ENCODE assay signal across 19 cellular contexts in genomic region chr1:157151068-157151467, GRCh38. TPM values are rescaled to one million over a fixed set of nuclear protein-coding genes. Genes with fewer than 3 reads are reported as not detected.
A peak's percentile ranks its signal among the peaks of the same experiment; 100 is the strongest.
DNase-seq lines count a peak whose midpoint lies in the region; ATAC-seq and TF ChIP-seq lines count a peak whose summit lies in the region.
"Had no signal": no experiment of that assay in that cellular context is flagged by ENCODE, and none has a peak within 500 bp of the region (broad histone marks: within the 10 kb centered on the region; RNA-seq: fewer than 3 reads in every experiment).

No MANE protein-coding gene starts in this region.

- H3K4me3 Mint-ChIP-seq in activated CD8-positive, alpha-beta T cell treated with anti-CD3 and anti-CD28 coated beads for 36 hours: no peak overlapping the region
- H3K4me3 Mint-ChIP-seq in activated CD8-positive, alpha-beta T cell treated with anti-CD3 and anti-CD28 coated beads, Interleukin-2, amount 10 ng/mL, durations not matched to agents 7 days and 5 days: no peak overlapping the region
- H3K4me3 Mint-ChIP-seq in activated naive CD8-positive, alpha-beta T cell treated with anti-CD3 and anti-CD28 coated beads, Interleukin-2, amount 10 ng/mL, durations not matched to agents 7 days and 5 days: peak overlapping the region; percentile 33
- H3K4me3 Mint-ChIP-seq: CD4-positive, CD25-positive, alpha-beta regulatory T cell; IgD-negative memory B cell had no signal

- TF ChIP-seq CTCF in activated CD8-positive, alpha-beta T cell treated with anti-CD3 and anti-CD28 coated beads for 36 hours (IDR thresholded peaks at IDR 0.05): no peak

- no peaks in the 10 kb centered on the region for H3K9me3 Mint-ChIP-seq in activated CD8-positive, alpha-beta T cell treated with anti-CD3 and anti-CD28 coated beads for 36 hours
- no peaks in the 10 kb centered on the region for H3K9me3 Mint-ChIP-seq in activated CD8-positive, alpha-beta T cell treated with anti-CD3 and anti-CD28 coated beads, Interleukin-2, amount 10 ng/mL, durations not matched to agents 7 days and 5 days (ENCODE audit: insufficient read depth)
- no peaks in the 10 kb centered on the region for H3K9me3 Mint-ChIP-seq in activated naive CD8-positive, alpha-beta T cell treated with anti-CD3 and anti-CD28 coated beads, Interleukin-2, amount 10 ng/mL, durations not matched to agents 7 days and 5 days
- H3K9me3 Mint-ChIP-seq: CD4-positive, CD25-positive, alpha-beta regulatory T cell; IgD-negative memory B cell had no signal

- no peaks in the 10 kb centered on the region for H3K27me3 Mint-ChIP-seq in activated CD8-positive, alpha-beta T cell treated with anti-CD3 and anti-CD28 coated beads for 36 hours
- no peaks in the 10 kb centered on the region for H3K27me3 Mint-ChIP-seq in activated CD8-positive, alpha-beta T cell treated with anti-CD3 and anti-CD28 coated beads, Interleukin-2, amount 10 ng/mL, durations not matched to agents 7 days and 5 days (ENCODE audit: low read depth)
- peaks cover 2% of the 10 kb centered on the region for H3K27me3 Mint-ChIP-seq in activated naive CD8-positive, alpha-beta T cell treated with anti-CD3 and anti-CD28 coated beads, Interleukin-2, amount 10 ng/mL, durations not matched to agents 7 days and 5 days

- TF ChIP-seq POLR2A in erythroblast (IDR thresholded peaks at IDR 0.05; ENCODE audit: low read length): no peak

- peaks cover 40% of the 10 kb centered on the region for H3K4me1 Mint-ChIP-seq in activated CD8-positive, alpha-beta T cell treated with anti-CD3 and anti-CD28 coated beads for 36 hours (ENCODE audit: low read depth)
- peaks cover 46% of the 10 kb centered on the region for H3K4me1 Mint-ChIP-seq in activated CD8-positive, alpha-beta T cell treated with anti-CD3 and anti-CD28 coated beads, Interleukin-2, amount 10 ng/mL, durations not matched to agents 7 days and 5 days (ENCODE audit: low read depth)
- peaks cover 31% of the 10 kb centered on the region for H3K4me1 Mint-ChIP-seq in activated naive CD8-positive, alpha-beta T cell treated with anti-CD3 and anti-CD28 coated beads, Interleukin-2, amount 10 ng/mL, durations not matched to agents 7 days and 5 days

- no peak for ATAC-seq in activated CD8-positive, alpha-beta T cell treated with anti-CD3 and anti-CD28 coated beads for 36 hours
- no peak for ATAC-seq in activated CD8-positive, alpha-beta T cell treated with anti-CD3 and anti-CD28 coated beads, Interleukin-2, amount 10 ng/mL, durations not matched to agents 7 days and 5 days
- ATAC-seq in activated naive CD8-positive, alpha-beta T cell treated with anti-CD3 and anti-CD28 coated beads, Interleukin-2, amount 10 ng/mL, durations not matched to agents 7 days and 5 days (ENCODE audit: low read depth): no peak
- ATAC-seq in HG03354 (IDR thresholded peaks at IDR 0.05; ENCODE audit: poor library complexity, severe bottlenecking, unreplicated experiment): no peak

- no peak for DNase-seq in activated CD8-positive, alpha-beta T cell treated with anti-CD3 and anti-CD28 coated beads for 36 hours
- DNase-seq in activated CD8-positive, alpha-beta T cell treated with anti-CD3 and anti-CD28 coated beads, Interleukin-2, amount 10 ng/mL, durations not matched to agents 7 days and 5 days: no peak
- DNase-seq in activated naive CD8-positive, alpha-beta T cell treated with anti-CD3 and anti-CD28 coated beads, Interleukin-2, amount 10 ng/mL, durations not matched to agents 7 days and 5 days: no peak
- DNase-seq in erythroblast (lab: John Stamatoyannopoulos, UW): peak; percentile 37 to 71
- no peak for DNase-seq in DMS 273 treated with DMSO at 0.1 percent for 48 hours (lab: John Stamatoyannopoulos, UW)
- DNase-seq in NCI-H748 treated with DMSO at 0.1 percent for 48 hours (lab: John Stamatoyannopoulos, UW): no peak
- DNase-seq: COR-L47, DMS79 treated with DMSO at 0.1 percent for 48 hours, Karpas-422, NCI-H1694 treated with DMSO at 0.1 percent for 48 hours, NCI-H2081 treated with DMSO at 0.1 percent for 48 hours, NCI-H2171 treated with DMSO at 0.1 percent for 48 hours, NCI-H526, OCI-M1 had no signal

- POLR2A ChIA-PET in activated CD8-positive, alpha-beta T cell treated with anti-CD3 and anti-CD28 coated beads for 36 hours (lab: Charles Lee): no interaction called here
- POLR2A ChIA-PET in activated CD8-positive, alpha-beta T cell treated with anti-CD3 and anti-CD28 coated beads, Interleukin-2, amount 10 ng/mL, durations not matched to agents 7 days and 5 days (lab: Charles Lee): interaction anchor here (1.4 kb wide), 1 partner anchor 12 kb away, joined by 5 read pairs; the partner anchor contains the start of gene ETV3
- POLR2A ChIA-PET in activated naive CD8-positive, alpha-beta T cell treated with anti-CD3 and anti-CD28 coated beads, Interleukin-2, amount 10 ng/mL, durations not matched to agents 7 days and 5 days (lab: Charles Lee): interaction anchor here (0.6 kb wide), 1 partner anchor 550 kb away, joined by 3 read pairs; the partner anchor contains the start of gene GPATCH4

- CTCF ChIA-PET in activated CD8-positive, alpha-beta T cell treated with anti-CD3 and anti-CD28 coated beads for 36 hours (lab: Charles Lee): interaction anchor here (1.0 to 15.0 kb wide), 2 partner anchors 15 to 66 kb away, joined by 3 to 562 read pairs; no protein-coding TSS in a partner anchor
- CTCF ChIA-PET in activated CD8-positive, alpha-beta T cell treated with anti-CD3 and anti-CD28 coated beads, Interleukin-2, amount 10 ng/mL, durations not matched to agents 7 days and 5 days (lab: Charles Lee): interaction anchor here (1.1 to 13.2 kb wide), 3 partner anchors 10 to 63 kb away, joined by 4 to 470 read pairs (median 5); no protein-coding TSS in a partner anchor

- no peaks in the 10 kb centered on the region for H3K36me3 Mint-ChIP-seq in activated CD8-positive, alpha-beta T cell treated with anti-CD3 and anti-CD28 coated beads for 36 hours (ENCODE audit: low read depth)
- H3K36me3 Mint-ChIP-seq in activated CD8-positive, alpha-beta T cell treated with anti-CD3 and anti-CD28 coated beads, Interleukin-2, amount 10 ng/mL, durations not matched to agents 7 days and 5 days (ENCODE audit: low read depth): no peaks in the 10 kb centered on the region
- no peaks in the 10 kb centered on the region for H3K36me3 Mint-ChIP-seq in activated naive CD8-positive, alpha-beta T cell treated with anti-CD3 and anti-CD28 coated beads, Interleukin-2, amount 10 ng/mL, durations not matched to agents 7 days and 5 days
- H3K36me3 Mint-ChIP-seq: CD4-positive, CD25-positive, alpha-beta regulatory T cell had no signal

- H3K27ac Mint-ChIP-seq in activated CD8-positive, alpha-beta T cell treated with anti-CD3 and anti-CD28 coated beads for 36 hours: peak overlapping the region; percentile 37
- H3K27ac Mint-ChIP-seq in activated CD8-positive, alpha-beta T cell treated with anti-CD3 and anti-CD28 coated beads, Interleukin-2, amount 10 ng/mL, durations not matched to agents 7 days and 5 days: no peak overlapping the region
- peak overlapping the region; percentile 60 for H3K27ac Mint-ChIP-seq in activated naive CD8-positive, alpha-beta T cell treated with anti-CD3 and anti-CD28 coated beads, Interleukin-2, amount 10 ng/mL, durations not matched to agents 7 days and 5 days
- H3K27ac Mint-ChIP-seq: CD4-positive, CD25-positive, alpha-beta regulatory T cell had no signal

- intact Hi-C loops in activated CD8-positive, alpha-beta T cell treated with anti-CD3 and anti-CD28 coated beads for 36 hours (cut with micrococcal nuclease): no loop called here

RNA-seq across cellular contexts. Expression of gene ETV3, which starts 12.9 kb away (rescaled TPM):
- 10 to 100 TPM; 47.7 to 47.9 TPM for total RNA-seq in activated CD8-positive, alpha-beta T cell treated with anti-CD3 and anti-CD28 coated beads for 36 hours
- 10 to 100 TPM; 38.2 to 40.2 TPM for total RNA-seq in activated CD8-positive, alpha-beta T cell treated with anti-CD3 and anti-CD28 coated beads, Interleukin-2, amount 10 ng/mL, durations not matched to agents 7 days and 5 days
- 10 to 100 TPM; 39.4 to 43.1 TPM for total RNA-seq in activated naive CD8-positive, alpha-beta T cell treated with anti-CD3 and anti-CD28 coated beads, Interleukin-2, amount 10 ng/mL, durations not matched to agents 7 days and 5 days

RNA-seq across cellular contexts. Expression of gene ETV3L, which starts 51.5 kb away (rescaled TPM):
- total RNA-seq in activated CD8-positive, alpha-beta T cell treated with anti-CD3 and anti-CD28 coated beads for 36 hours: not detected
- total RNA-seq in activated CD8-positive, alpha-beta T cell treated with anti-CD3 and anti-CD28 coated beads, Interleukin-2, amount 10 ng/mL, durations not matched to agents 7 days and 5 days: not detected
- total RNA-seq in activated naive CD8-positive, alpha-beta T cell treated with anti-CD3 and anti-CD28 coated beads, Interleukin-2, amount 10 ng/mL, durations not matched to agents 7 days and 5 days: not detected
- total RNA-seq: CD4-positive, CD25-positive, alpha-beta regulatory T cell; H4; M059J had no signal

Comparison
In these comparisons a context has a peak if more than half of its experiments do, and no peak if none do; other contexts are left out.
1. DNase-seq: peak in erythroblast (2 of 2); none in activated CD8-positive, alpha-beta T cell treated with anti-CD3 and anti-CD28 coated beads for 36 hours (single experiment), activated CD8-positive, alpha-beta T cell treated with anti-CD3 and anti-CD28 coated beads, Interleukin-2, amount 10 ng/mL, durations not matched to agents 7 days and 5 days (single experiment), activated naive CD8-positive, alpha-beta T cell treated with anti-CD3 and anti-CD28 coated beads, Interleukin-2, amount 10 ng/mL, durations not matched to agents 7 days and 5 days (single experiment), DMS 273 treated with DMSO at 0.1 percent for 48 hours (single experiment) and NCI-H748 treated with DMSO at 0.1 percent for 48 hours (single experiment).